Comparison of ENCODE assay signal across 8 cellular contexts in genomic region chr11:119094816-119095065, GRCh38. TPM values are rescaled to one million over a fixed set of nuclear protein-coding genes. Genes with fewer than 3 reads are reported as not detected.
DNase-seq lines count a peak whose midpoint lies in the region; ATAC-seq, FAIRE-seq and TF ChIP-seq lines count a peak whose summit lies in the region.

No MANE protein-coding gene starts in this region.

- no peak overlapping the region for H2AFZ ChIP-seq in HepG2 (ENCODE audit: low read length)

- peaks cover 10% of the 10 kb centered on the region for H3K36me3 ChIP-seq in CD8-positive, alpha-beta T cell (ENCODE audit: insufficient read depth, low read length)
- H3K36me3 ChIP-seq in SK-N-MC (ENCODE audit: insufficient read depth, low read length), result peaks cover 56% of the 10 kb centered on the region
- peaks cover 10 to 36% of the 10 kb centered on the region in 2 experiments; a peak in 4 of 5 replicates for H3K36me3 ChIP-seq in HepG2 (replicated peaks in 1 of 2; ENCODE audit: control insufficient read depth in 1 of 2, insufficient read depth in 2 of 2, low read length in 2 of 2)

- peak overlapping the region; percentile 64 for H3K4me2 ChIP-seq in HepG2 (ENCODE audit: low read depth, low read length)

- POLR2A ChIA-PET in CD8-positive, alpha-beta T cell (lab: Charles Lee), result interaction anchor here (0.6 to 3.3 kb wide), 27 partner anchors 8 to 501 kb away, joined by 3 to 44 read pairs (median 5); partner anchors contain the start of genes C2CD2L, CBL, CENATAC and HINFP
- POLR2A ChIA-PET in HepG2 (lab: Yijun Ruan, JAX), result interaction anchor here (0.7 to 3.1 kb wide), 22 partner anchors 9 to 274 kb away, joined by 3 to 109 read pairs (median 5); partner anchors contain the start of genes C2CD2L, HINFP, HMBS and RPS25

- H3K27ac ChIP-seq in CD8-positive, alpha-beta T cell (ENCODE audit: low read depth, low read length), result peak overlapping the region; percentile 78
- H3K27ac ChIP-seq in SK-N-MC (peak overlapping the region; percentile 86), coronary artery (peak overlapping the region; percentile 97), HepG2 (ENCODE audit: extremely low read length, insufficient read depth, low read length) (peak overlapping the region; percentile 78)

- peak overlapping the region; percentile 97 for H3K9ac ChIP-seq in SK-N-MC (ENCODE audit: insufficient read length)
- peak overlapping the region; percentile 93 for H3K9ac ChIP-seq in HepG2 (ENCODE audit: insufficient read depth, low read depth, low read length)

- FAIRE-seq in HepG2 (lab: Jason Lieb, UNC), result no peak

- TF ChIP-seq CTCF in CD8-positive, alpha-beta T cell (IDR thresholded peaks at IDR 0.05), result peak; percentile 52
- TF ChIP-seq CTCF in coronary artery (IDR thresholded peaks at IDR 0.05) (peak; percentile 58), HepG2 (CRISPR knock-in tag; IDR thresholded peaks at IDR 0.05) (peak; percentile 85)

- no peak for TF ChIP-seq EP300 in HepG2 (IDR thresholded peaks at IDR 0.05; ENCODE audit: low read depth in 2 of 2, low read length in 2 of 2)
- TF ChIP-seq EP300 in HepG2 (CRISPR knock-in tag; IDR thresholded peaks at IDR 0.05; ENCODE audit: borderline replicate concordance), result no peak

- H3K4me1 Mint-ChIP-seq in CD8-positive, alpha-beta T cell (ENCODE audit: low read depth), result peaks cover 29% of the 10 kb centered on the region
- peaks cover 46% of the 10 kb centered on the region for H3K4me1 Mint-ChIP-seq in stimulated activated effector memory CD8-positive, alpha-beta T cell treated with anti-CD3 and anti-CD28 coated beads, Interleukin-12 subunit alpha, Interleukin-12 subunit beta, amount 100 ng/mL, for 72 hours

- no peaks in the 10 kb centered on the region for H3K9me3 ChIP-seq in CD8-positive, alpha-beta T cell (ENCODE audit: low read length)
- H3K9me3 ChIP-seq in SK-N-MC (ENCODE audit: low read depth, low read length) (no peaks in the 10 kb centered on the region), HepG2 (ENCODE audit: low read length) (no peaks in the 10 kb centered on the region)

- peaks cover 16% of the 10 kb centered on the region for H4K20me1 ChIP-seq in HepG2 (ENCODE audit: insufficient read depth, low read length)

- no peaks in the 10 kb centered on the region for H3K9me3 Mint-ChIP-seq in CD8-positive, alpha-beta T cell
- H3K9me3 Mint-ChIP-seq in stimulated activated effector memory CD8-positive, alpha-beta T cell treated with anti-CD3 and anti-CD28 coated beads, Interleukin-12 subunit alpha, Interleukin-12 subunit beta, amount 100 ng/mL, for 72 hours, result no peaks in the 10 kb centered on the region

- BruUV-seq in HepG2 (replicated peaks; lab: Mats Ljungman, UMichigan), result no TSS peak

- H3K36me3 Mint-ChIP-seq in CD8-positive, alpha-beta T cell, result peaks cover 43% of the 10 kb centered on the region
- H3K36me3 Mint-ChIP-seq in stimulated activated effector memory CD8-positive, alpha-beta T cell treated with anti-CD3 and anti-CD28 coated beads, Interleukin-12 subunit alpha, Interleukin-12 subunit beta, amount 100 ng/mL, for 72 hours, result peaks cover 90% of the 10 kb centered on the region

- H3K27me3 Mint-ChIP-seq in CD8-positive, alpha-beta T cell (ENCODE audit: low read depth), result no peaks in the 10 kb centered on the region

- peak in 2 of 7 experiments; percentile 43 to 53 for DNase-seq in CD8-positive, alpha-beta T cell
- DNase-seq in SK-N-MC (ENCODE audit: low read depth, low spot score) (no peak), coronary artery (ENCODE audit: low spot score) (peak; percentile 93), HepG2 (ENCODE audit: low spot score) (peak; percentile 64), GM19240 (ENCODE audit: insufficient read length, low spot score) (no peak)
- DNase-seq in stimulated activated effector memory CD8-positive, alpha-beta T cell treated with anti-CD3 and anti-CD28 coated beads, Interleukin-12 subunit alpha, Interleukin-12 subunit beta, amount 100 ng/mL, for 72 hours (ENCODE audit: low spot score in 2 of 2), result peak in 1 of 2 donors; percentile 63

- H3K4me3 Mint-ChIP-seq in CD8-positive, alpha-beta T cell, result peak overlapping the region; percentile 93
- peak overlapping the region; percentile 87 for H3K4me3 Mint-ChIP-seq in stimulated activated effector memory CD8-positive, alpha-beta T cell treated with anti-CD3 and anti-CD28 coated beads, Interleukin-12 subunit alpha, Interleukin-12 subunit beta, amount 100 ng/mL, for 72 hours

- H3K79me2 ChIP-seq in HepG2 (ENCODE audit: insufficient read depth, low read length), result peaks cover 31% of the 10 kb centered on the region

- in situ Hi-C loops in HepG2 (cut with HindIII; ENCODE audit: extremely low pct_ligation_motif_present, low pct_unique_long_range_greater_than_20kb), result no loop called here

- peak overlapping the region; percentile 91 for H3K27ac Mint-ChIP-seq in CD8-positive, alpha-beta T cell
- H3K27ac Mint-ChIP-seq in stimulated activated effector memory CD8-positive, alpha-beta T cell treated with anti-CD3 and anti-CD28 coated beads, Interleukin-12 subunit alpha, Interleukin-12 subunit beta, amount 100 ng/mL, for 72 hours, result peak overlapping the region; percentile 98

- intact Hi-C loops in CD8-positive, alpha-beta T cell (cut with DNase I, micrococcal nuclease), result loop anchor here (1.0 to 5.0 kb wide), 15 partner anchors 9 to 304 kb away; partner anchors contain the start of genes C2CD2L (in 2 of the 2), HINFP (in 2 of the 2), HYOU1 (in 2 of the 2) and RPS25 (in 2 of the 2)
- intact Hi-C loops in HepG2 (cut with micrococcal nuclease; ENCODE audit: unreplicated experiment), result loop anchor here (2.0 kb wide), 4 partner anchors 30 to 64 kb away; partner anchors contain the start of genes HYOU1 and SLC37A4

- ATAC-seq in CD8-positive, alpha-beta T cell, result peak; percentile 14
- ATAC-seq in GM18868 (IDR thresholded peaks at IDR 0.05; ENCODE audit: unreplicated experiment) (peak; percentile 41), HG03066 (IDR thresholded peaks at IDR 0.05; ENCODE audit: low read depth, unreplicated experiment) (peak; percentile 41), HepG2 (peak; percentile 81)
- ATAC-seq in stimulated activated effector memory CD8-positive, alpha-beta T cell treated with anti-CD3 and anti-CD28 coated beads, Interleukin-12 subunit alpha, Interleukin-12 subunit beta, amount 100 ng/mL, for 72 hours, result peak; percentile 59

- H3K4me1 ChIP-seq in CD8-positive, alpha-beta T cell (ENCODE audit: insufficient read depth, low read length), result peaks cover 18% of the 10 kb centered on the region
- H3K4me1 ChIP-seq in HepG2 (ENCODE audit: insufficient read depth, low read length), result peaks cover 38% of the 10 kb centered on the region

- no CpG with 5 or more reads among the region's 19 CpGs for WGBS in HepG2 (ENCODE audit: low lambda C conversion rate)

- no peaks in the 10 kb centered on the region for H3K27me3 ChIP-seq in CD8-positive, alpha-beta T cell (ENCODE audit: insufficient read depth, low read length)
- H3K27me3 ChIP-seq in HepG2 (ENCODE audit: control insufficient read depth in 1 of 2, insufficient read depth in 2 of 2, low read length in 2 of 2), result no peaks in the 10 kb centered on the region

- TF ChIP-seq POLR2A in HepG2 (IDR thresholded peaks at IDR 0.05; ENCODE audit: insufficient read depth in 1 of 2, low read depth in 2 of 2, low read length in 2 of 2), result no peak

- CTCF ChIA-PET in CD8-positive, alpha-beta T cell (lab: Charles Lee), result interaction anchor here (0.8 to 3.1 kb wide), 16 partner anchors 9 to 228 kb away, joined by 3 to 15 read pairs (median 5); partner anchors contain the start of genes C2CD2L and VPS11
- CTCF ChIA-PET in HepG2 (lab: Yijun Ruan, JAX; ENCODE audit: low intra/inter-chr PET ratio, low total read pairs), result no interaction called here

- no peak for TF ChIP-seq RAD21 in HepG2 (CRISPR knock-in tag; IDR thresholded peaks at IDR 0.05)

- H3K4me3 ChIP-seq in CD8-positive, alpha-beta T cell (ENCODE audit: low read depth, low read length), result peak overlapping the region; percentile 88
- H3K4me3 ChIP-seq in SK-N-MC (peak overlapping the region; percentile 99), coronary artery (peak overlapping the region; percentile 92), HepG2 (replicated peaks in 1 of 3; ENCODE audit: insufficient read depth in 1 of 3, low read depth in 2 of 3, low read length in 3 of 3) (peak overlapping the region; percentile 78 to 93 (median 91))

RNA-seq across cellular contexts. Expression of gene DPAGT1, which starts 6.9 kb away (rescaled TPM):
- 1 to 10 TPM; 9.4 to 9.9 TPM for total RNA-seq in CD8-positive, alpha-beta T cell
- 15.1 and 37.6 TPM in 2 replicates for total RNA-seq in HepG2 (2016; rRNA removed; fragmentation: Illumina TruSeq; extraction: Trizol)
- total RNA-seq in HepG2 (2016; cell fraction: cytosol; rRNA removed; fragmentation: Illumina TruSeq; extraction: Trizol; ENCODE audit: low read depth), result 9.0 and 10.4 TPM in 2 replicates
- total RNA-seq in HepG2 (2016; cell fraction: insoluble cytoplasmic fraction; rRNA removed; fragmentation: Illumina TruSeq; extraction: Trizol), result 13.6 and 37.2 TPM in 2 replicates
- 11.6 and 12.3 TPM in 2 replicates for total RNA-seq in HepG2 (2016; cell fraction: membrane; rRNA removed; fragmentation: Illumina TruSeq; extraction: Trizol)
- total RNA-seq in HepG2 (2016; cell fraction: nucleus; rRNA removed; fragmentation: Illumina TruSeq; extraction: Trizol), result 44.3 and 47.6 TPM in 2 replicates
- polyA plus RNA-seq in HepG2 (2011; rRNA removed), result 63.9 and 70.7 TPM in 2 replicates
- 58.3 and 83.9 TPM in 2 replicates for polyA plus RNA-seq in HepG2 (2011; cell fraction: cytosol; rRNA removed)
- 188 and 198 TPM in 2 replicates for polyA plus RNA-seq in HepG2 (2011; cell fraction: nucleus; rRNA removed)
- 29.8 and 34.0 TPM in 2 replicates for polyA plus RNA-seq in HepG2 (2012)
- polyA plus RNA-seq in HepG2 (2016; cell fraction: cytosol; fragmentation: Illumina TruSeq; extraction: Trizol; ENCODE audit: low read depth), result 7.4 and 9.5 TPM in 2 replicates
- 22.6 and 25.1 TPM in 2 replicates for polyA plus RNA-seq in HepG2 (2016; cell fraction: insoluble cytoplasmic fraction; fragmentation: Illumina TruSeq; extraction: Trizol; ENCODE audit: low read depth)
- polyA plus RNA-seq in HepG2 (2016; cell fraction: membrane; fragmentation: Illumina TruSeq; extraction: Trizol; ENCODE audit: low read depth), result 11.7 and 14.0 TPM in 2 replicates
- 111 TPM in 2 replicates for polyA plus RNA-seq in HepG2 (2016; cell fraction: nucleus; fragmentation: Illumina TruSeq; extraction: Trizol; ENCODE audit: insufficient read depth, low read depth)
- 144 and 162 TPM in 2 replicates for polyA minus RNA-seq in HepG2 (2011; rRNA and poly(A)+ RNA removed; ENCODE audit: low replicate concordance)
- polyA minus RNA-seq in HepG2 (2011; cell fraction: cytosol; rRNA and poly(A)+ RNA removed), result 27.4 and 33.9 TPM in 2 replicates
- polyA minus RNA-seq in HepG2 (2011; cell fraction: nucleus; rRNA and poly(A)+ RNA removed), result 47.9 and 50.1 TPM in 2 replicates

RNA-seq across cellular contexts. Expression of gene HMBS, which starts 10.1 kb away (rescaled TPM):
- 1 to 10 TPM; 5.4 to 6.4 TPM for total RNA-seq in CD8-positive, alpha-beta T cell
- total RNA-seq in HepG2 (2016; rRNA removed; fragmentation: Illumina TruSeq; extraction: Trizol), result 9.4 and 14.0 TPM in 2 replicates
- total RNA-seq in HepG2 (2016; cell fraction: cytosol; rRNA removed; fragmentation: Illumina TruSeq; extraction: Trizol; ENCODE audit: low read depth), result 11.3 and 12.0 TPM in 2 replicates
- total RNA-seq in HepG2 (2016; cell fraction: insoluble cytoplasmic fraction; rRNA removed; fragmentation: Illumina TruSeq; extraction: Trizol), result 10.3 and 11.8 TPM in 2 replicates
- total RNA-seq in HepG2 (2016; cell fraction: membrane; rRNA removed; fragmentation: Illumina TruSeq; extraction: Trizol), result 17.7 and 22.9 TPM in 2 replicates
- 19.9 and 22.9 TPM in 2 replicates for total RNA-seq in HepG2 (2016; cell fraction: nucleus; rRNA removed; fragmentation: Illumina TruSeq; extraction: Trizol)
- polyA plus RNA-seq in HepG2 (2011; rRNA removed), result 46.8 and 46.9 TPM in 2 replicates
- 36.8 and 52.6 TPM in 2 replicates for polyA plus RNA-seq in HepG2 (2011; cell fraction: cytosol; rRNA removed)
- 114 and 141 TPM in 2 replicates for polyA plus RNA-seq in HepG2 (2011; cell fraction: nucleus; rRNA removed)
- 25.3 and 27.5 TPM in 2 replicates for polyA plus RNA-seq in HepG2 (2012)
- 41.8 and 50.4 TPM in 2 replicates for polyA plus RNA-seq in HepG2 (2016; cell fraction: cytosol; fragmentation: Illumina TruSeq; extraction: Trizol; ENCODE audit: low read depth)
- polyA plus RNA-seq in HepG2 (2016; cell fraction: insoluble cytoplasmic fraction; fragmentation: Illumina TruSeq; extraction: Trizol; ENCODE audit: low read depth), result 59.7 and 64.5 TPM in 2 replicates
- polyA plus RNA-seq in HepG2 (2016; cell fraction: membrane; fragmentation: Illumina TruSeq; extraction: Trizol; ENCODE audit: low read depth), result 48.2 and 57.5 TPM in 2 replicates
- 85.4 and 92.8 TPM in 2 replicates for polyA plus RNA-seq in HepG2 (2016; cell fraction: nucleus; fragmentation: Illumina TruSeq; extraction: Trizol; ENCODE audit: insufficient read depth, low read depth)
- 40.3 and 66.3 TPM in 2 replicates for polyA minus RNA-seq in HepG2 (2011; rRNA and poly(A)+ RNA removed; ENCODE audit: low replicate concordance)
- polyA minus RNA-seq in HepG2 (2011; cell fraction: cytosol; rRNA and poly(A)+ RNA removed), result 14.4 and 18.5 TPM in 2 replicates
- polyA minus RNA-seq in HepG2 (2011; cell fraction: nucleus; rRNA and poly(A)+ RNA removed), result 22.6 and 26.1 TPM in 2 replicates

RNA-seq across cellular contexts. Expression of gene C2CD2L, which starts 12.4 kb away (rescaled TPM):
- 10 to 100 TPM; 13.4 to 15.0 TPM for total RNA-seq in CD8-positive, alpha-beta T cell
- 1.2 and 3.7 TPM in 2 replicates for total RNA-seq in HepG2 (2016; rRNA removed; fragmentation: Illumina TruSeq; extraction: Trizol)
- 0.79 and 1.4 TPM in 2 replicates for total RNA-seq in HepG2 (2016; cell fraction: cytosol; rRNA removed; fragmentation: Illumina TruSeq; extraction: Trizol; ENCODE audit: low read depth)
- 1.5 and 3.1 TPM in 2 replicates for total RNA-seq in HepG2 (2016; cell fraction: insoluble cytoplasmic fraction; rRNA removed; fragmentation: Illumina TruSeq; extraction: Trizol)
- total RNA-seq in HepG2 (2016; cell fraction: membrane; rRNA removed; fragmentation: Illumina TruSeq; extraction: Trizol), result 1.6 and 1.9 TPM in 2 replicates
- total RNA-seq in HepG2 (2016; cell fraction: nucleus; rRNA removed; fragmentation: Illumina TruSeq; extraction: Trizol), result 5.6 and 5.7 TPM in 2 replicates
- 5.5 and 6.0 TPM in 2 replicates for polyA plus RNA-seq in HepG2 (2011; rRNA removed)
- polyA plus RNA-seq in HepG2 (2011; cell fraction: cytosol; rRNA removed), result 3.1 and 3.8 TPM in 2 replicates
- 19.5 and 20.9 TPM in 2 replicates for polyA plus RNA-seq in HepG2 (2011; cell fraction: nucleus; rRNA removed)
- polyA plus RNA-seq in HepG2 (2012), result 3.6 and 6.9 TPM in 2 replicates
- polyA plus RNA-seq in HepG2 (2016; cell fraction: cytosol; fragmentation: Illumina TruSeq; extraction: Trizol; ENCODE audit: low read depth), result 0.15 and 0.31 TPM in 2 replicates
- polyA plus RNA-seq in HepG2 (2016; cell fraction: insoluble cytoplasmic fraction; fragmentation: Illumina TruSeq; extraction: Trizol; ENCODE audit: low read depth), result 1.6 and 2.4 TPM in 2 replicates
- 1.5 TPM in 2 replicates for polyA plus RNA-seq in HepG2 (2016; cell fraction: membrane; fragmentation: Illumina TruSeq; extraction: Trizol; ENCODE audit: low read depth)
- polyA plus RNA-seq in HepG2 (2016; cell fraction: nucleus; fragmentation: Illumina TruSeq; extraction: Trizol; ENCODE audit: insufficient read depth, low read depth), result 13.0 and 14.1 TPM in 2 replicates
- 12.9 and 18.4 TPM in 2 replicates for polyA minus RNA-seq in HepG2 (2011; rRNA and poly(A)+ RNA removed; ENCODE audit: low replicate concordance)
- 2.0 and 5.5 TPM in 2 replicates for polyA minus RNA-seq in HepG2 (2011; cell fraction: cytosol; rRNA and poly(A)+ RNA removed)
- 10.0 and 17.3 TPM in 2 replicates for polyA minus RNA-seq in HepG2 (2011; cell fraction: nucleus; rRNA and poly(A)+ RNA removed)

RNA-seq across cellular contexts. Expression of gene HINFP, which starts 26.6 kb away (rescaled TPM):
- total RNA-seq in CD8-positive, alpha-beta T cell, result 10 to 100 TPM; 17.0 to 19.5 TPM
- total RNA-seq in HepG2 (2016; rRNA removed; fragmentation: Illumina TruSeq; extraction: Trizol), result 13.3 and 15.1 TPM in 2 replicates
- 19.3 and 21.2 TPM in 2 replicates for total RNA-seq in HepG2 (2016; cell fraction: cytosol; rRNA removed; fragmentation: Illumina TruSeq; extraction: Trizol; ENCODE audit: low read depth)
- 13.0 and 15.1 TPM in 2 replicates for total RNA-seq in HepG2 (2016; cell fraction: insoluble cytoplasmic fraction; rRNA removed; fragmentation: Illumina TruSeq; extraction: Trizol)
- total RNA-seq in HepG2 (2016; cell fraction: membrane; rRNA removed; fragmentation: Illumina TruSeq; extraction: Trizol), result 11.9 and 13.6 TPM in 2 replicates
- total RNA-seq in HepG2 (2016; cell fraction: nucleus; rRNA removed; fragmentation: Illumina TruSeq; extraction: Trizol), result 14.0 and 18.0 TPM in 2 replicates
- 21.4 and 27.5 TPM in 2 replicates for polyA plus RNA-seq in HepG2 (2011; rRNA removed)
- polyA plus RNA-seq in HepG2 (2011; cell fraction: cytosol; rRNA removed), result 15.9 and 17.5 TPM in 2 replicates
- 47.6 and 50.8 TPM in 2 replicates for polyA plus RNA-seq in HepG2 (2011; cell fraction: nucleus; rRNA removed)
- polyA plus RNA-seq in HepG2 (2012), result 8.2 and 13.4 TPM in 2 replicates
- 2.5 and 2.6 TPM in 2 replicates for polyA plus RNA-seq in HepG2 (2016; cell fraction: cytosol; fragmentation: Illumina TruSeq; extraction: Trizol; ENCODE audit: low read depth)
- 14.5 and 17.5 TPM in 2 replicates for polyA plus RNA-seq in HepG2 (2016; cell fraction: insoluble cytoplasmic fraction; fragmentation: Illumina TruSeq; extraction: Trizol; ENCODE audit: low read depth)
- 4.6 and 5.7 TPM in 2 replicates for polyA plus RNA-seq in HepG2 (2016; cell fraction: membrane; fragmentation: Illumina TruSeq; extraction: Trizol; ENCODE audit: low read depth)
- 29.7 and 32.0 TPM in 2 replicates for polyA plus RNA-seq in HepG2 (2016; cell fraction: nucleus; fragmentation: Illumina TruSeq; extraction: Trizol; ENCODE audit: insufficient read depth, low read depth)
- 40.6 and 44.8 TPM in 2 replicates for polyA minus RNA-seq in HepG2 (2011; rRNA and poly(A)+ RNA removed; ENCODE audit: low replicate concordance)
- 12.8 and 13.3 TPM in 2 replicates for polyA minus RNA-seq in HepG2 (2011; cell fraction: cytosol; rRNA and poly(A)+ RNA removed)
- polyA minus RNA-seq in HepG2 (2011; cell fraction: nucleus; rRNA and poly(A)+ RNA removed), result 32.8 and 34.8 TPM in 2 replicates

RNA-seq across cellular contexts. Expression of gene VPS11, which starts 27.1 kb away (rescaled TPM):
- total RNA-seq in CD8-positive, alpha-beta T cell, result 100 to 1,000 TPM in 1 of 2 experiments, 10 to 100 TPM in 1; 91.0 to 109 TPM
- 21.6 and 23.3 TPM in 2 replicates for total RNA-seq in HepG2 (2016; rRNA removed; fragmentation: Illumina TruSeq; extraction: Trizol)
- 6.4 and 6.5 TPM in 2 replicates for total RNA-seq in HepG2 (2016; cell fraction: cytosol; rRNA removed; fragmentation: Illumina TruSeq; extraction: Trizol; ENCODE audit: low read depth)
- 21.3 and 22.8 TPM in 2 replicates for total RNA-seq in HepG2 (2016; cell fraction: insoluble cytoplasmic fraction; rRNA removed; fragmentation: Illumina TruSeq; extraction: Trizol)
- total RNA-seq in HepG2 (2016; cell fraction: membrane; rRNA removed; fragmentation: Illumina TruSeq; extraction: Trizol), result 9.2 and 11.1 TPM in 2 replicates
- 21.4 and 23.5 TPM in 2 replicates for total RNA-seq in HepG2 (2016; cell fraction: nucleus; rRNA removed; fragmentation: Illumina TruSeq; extraction: Trizol)
- polyA plus RNA-seq in HepG2 (2011; rRNA removed), result 13.7 and 18.9 TPM in 2 replicates
- 9.2 and 10.9 TPM in 2 replicates for polyA plus RNA-seq in HepG2 (2011; cell fraction: cytosol; rRNA removed)
- 37.3 and 44.1 TPM in 2 replicates for polyA plus RNA-seq in HepG2 (2011; cell fraction: nucleus; rRNA removed)
- 15.7 and 19.6 TPM in 2 replicates for polyA plus RNA-seq in HepG2 (2012)
- polyA plus RNA-seq in HepG2 (2016; cell fraction: cytosol; fragmentation: Illumina TruSeq; extraction: Trizol; ENCODE audit: low read depth), result 4.7 and 5.9 TPM in 2 replicates
- polyA plus RNA-seq in HepG2 (2016; cell fraction: insoluble cytoplasmic fraction; fragmentation: Illumina TruSeq; extraction: Trizol; ENCODE audit: low read depth), result 21.2 and 24.0 TPM in 2 replicates
- 7.4 and 8.7 TPM in 2 replicates for polyA plus RNA-seq in HepG2 (2016; cell fraction: membrane; fragmentation: Illumina TruSeq; extraction: Trizol; ENCODE audit: low read depth)
- 43.3 and 60.4 TPM in 2 replicates for polyA plus RNA-seq in HepG2 (2016; cell fraction: nucleus; fragmentation: Illumina TruSeq; extraction: Trizol; ENCODE audit: insufficient read depth, low read depth)
- 22.7 and 23.9 TPM in 2 replicates for polyA minus RNA-seq in HepG2 (2011; rRNA and poly(A)+ RNA removed; ENCODE audit: low replicate concordance)
- 8.7 and 13.0 TPM in 2 replicates for polyA minus RNA-seq in HepG2 (2011; cell fraction: cytosol; rRNA and poly(A)+ RNA removed)
- 23.0 and 26.8 TPM in 2 replicates for polyA minus RNA-seq in HepG2 (2011; cell fraction: nucleus; rRNA and poly(A)+ RNA removed)

Comparison
In these comparisons a context has a peak if more than half of its experiments do, and no peak if none do; other contexts are left out.
1. ATAC-seq: peak in every context shown above with its lines; median percentile 81 in HepG2; 59 in stimulated activated effector memory CD8-positive, alpha-beta T cell treated with anti-CD3 and anti-CD28 coated beads, Interleukin-12 subunit alpha, Interleukin-12 subunit beta, amount 100 ng/mL, for 72 hours; 41 in GM18868; 41 in HG03066; 14 in CD8-positive, alpha-beta T cell.
2. DNase-seq: peak in coronary artery (single experiment) and HepG2 (single experiment); none in SK-N-MC (single experiment) and GM19240 (single experiment).
3. Peak in every context shown above with its lines, with median percentiles within 50 percentile points of each other: H3K27ac ChIP-seq, H3K4me3 ChIP-seq and CTCF ChIP-seq.